Comparison of ENCODE assay signal across 24 cellular contexts in genomic region chr16:57016301-57016700, GRCh38. TPM values are rescaled to one million over a fixed set of nuclear protein-coding genes. Genes with fewer than 3 reads are reported as not detected.
DNase-seq lines count a peak whose midpoint lies in the region; ATAC-seq and TF ChIP-seq lines count a peak whose summit lies in the region.
"Had no signal": no experiment of that assay in that cellular context is flagged by ENCODE, and none has a peak within 500 bp of the region (broad histone marks: within the 10 kb centered on the region; RNA-seq: fewer than 3 reads in every experiment).

No MANE protein-coding gene starts in this region.

- H3K27ac ChIP-seq in breast epithelium (no peak overlapping the region), right cardiac atrium (ENCODE audit: low read length) (no peak overlapping the region)
- H3K27ac ChIP-seq: KMS-11, stomach, transverse colon, WERI-Rb-1 had no signal

- H3K9me3 ChIP-seq in breast epithelium (no peaks in the 10 kb centered on the region), right cardiac atrium (ENCODE audit: control insufficient read depth, low read length) (no peaks in the 10 kb centered on the region)
- H3K9me3 ChIP-seq: stomach, transverse colon had no signal

- WGBS in right cardiac atrium = 92% methylated on average over 6 of the region's 6 CpGs

- H3K36me3 ChIP-seq in breast epithelium = no peaks in the 10 kb centered on the region
- H3K36me3 ChIP-seq: WERI-Rb-1 had no signal

- peak overlapping the region; percentile 41 to 65 (median 48) for H3K4me3 Mint-ChIP-seq in T-cell
- H3K4me3 Mint-ChIP-seq in activated naive CD8-positive, alpha-beta T cell treated with anti-CD3 and anti-CD28 coated beads, Interleukin-2, amount 50 U/mL, for 24 hours = peak overlapping the region; percentile 27
- H3K4me3 Mint-ChIP-seq in stimulated activated effector memory CD8-positive, alpha-beta T cell treated with anti-CD3 and anti-CD28 coated beads, Interleukin-12 subunit alpha, Interleukin-12 subunit beta, amount 100 ng/mL, for 72 hours = no peak overlapping the region
- H3K4me3 Mint-ChIP-seq: dendritic cell treated with granulocyte-macrophage colony-stimulating factor and Interleukin-4, amounts not matched to agents 40 ng/mL and 50 ng/mL, for 4 days; mesothelial cell of epicardium; neural crest cell had no signal

- no peak for TF ChIP-seq POLR2A in breast epithelium (IDR thresholded peaks at IDR 0.05)

- peak; percentile 67 for DNase-seq in activated effector memory CD4-positive, alpha-beta T cell treated with anti-CD3 and anti-CD28 coated beads, Interleukin-2, amount 50 U/mL, for 16 hours
- no peak for DNase-seq in activated effector memory CD4-positive, alpha-beta T cell treated with Interleukin-2 at 50 U/mL for 16 hours
- DNase-seq in T-cell (no peak), HCEC 1CT (no peak), breast epithelium (ENCODE audit: low spot score in 2 of 2) (no peak), right cardiac atrium (no peak)
- DNase-seq in activated naive CD8-positive, alpha-beta T cell treated with anti-CD3 and anti-CD28 coated beads, Interleukin-2, amount 50 U/mL, for 24 hours = no peak
- no peak for DNase-seq in stimulated activated effector memory CD8-positive, alpha-beta T cell treated with anti-CD3 and anti-CD28 coated beads, Interleukin-12 subunit alpha, Interleukin-12 subunit beta, amount 100 ng/mL, for 72 hours (ENCODE audit: low spot score in 2 of 2)
- DNase-seq: DMS79 treated with DMSO at 0.1 percent for 48 hours, H7, heart left ventricle, NCI-H187 treated with DMSO at 0.1 percent for 48 hours, NCI-H2227 treated with DMSO at 0.1 percent for 48 hours, NCI-H774, posterior cingulate gyrus, Right ventricle myocardium superior, stomach, transverse colon, WERI-Rb-1 had no signal

- no peak for TF ChIP-seq CTCF in breast epithelium (IDR thresholded peaks at IDR 0.05)

- H3K27me3 ChIP-seq in breast epithelium (no peaks in the 10 kb centered on the region), right cardiac atrium (ENCODE audit: control insufficient read depth, insufficient read depth) (no peaks in the 10 kb centered on the region)
- H3K27me3 ChIP-seq: heart left ventricle, stomach, transverse colon had no signal

- H3K9me3 Mint-ChIP-seq in T-cell = no peaks in the 10 kb centered on the region
- H3K9me3 Mint-ChIP-seq in activated naive CD8-positive, alpha-beta T cell treated with anti-CD3 and anti-CD28 coated beads, Interleukin-2, amount 50 U/mL, for 24 hours = no peaks in the 10 kb centered on the region
- no peaks in the 10 kb centered on the region for H3K9me3 Mint-ChIP-seq in stimulated activated effector memory CD8-positive, alpha-beta T cell treated with anti-CD3 and anti-CD28 coated beads, Interleukin-12 subunit alpha, Interleukin-12 subunit beta, amount 100 ng/mL, for 72 hours
- H3K9me3 Mint-ChIP-seq: dendritic cell treated with granulocyte-macrophage colony-stimulating factor and Interleukin-4, amounts not matched to agents 40 ng/mL and 50 ng/mL, for 4 days; mesothelial cell of epicardium; neural crest cell had no signal

- H3K4me1 Mint-ChIP-seq in T-cell = peaks cover 87 to 93% (median 87%) of the 10 kb centered on the region in 3 donors
- H3K4me1 Mint-ChIP-seq in activated naive CD8-positive, alpha-beta T cell treated with anti-CD3 and anti-CD28 coated beads, Interleukin-2, amount 50 U/mL, for 24 hours = peaks cover 76% of the 10 kb centered on the region
- H3K4me1 Mint-ChIP-seq in stimulated activated effector memory CD8-positive, alpha-beta T cell treated with anti-CD3 and anti-CD28 coated beads, Interleukin-12 subunit alpha, Interleukin-12 subunit beta, amount 100 ng/mL, for 72 hours = peaks cover 75% of the 10 kb centered on the region
- H3K4me1 Mint-ChIP-seq: mesothelial cell of epicardium, neural crest cell had no signal

- ATAC-seq in T-cell (replicated peaks in 1 of 4) (peak; percentile 23 to 40 (median 31)), right cardiac atrium (no peak)
- ATAC-seq in activated naive CD8-positive, alpha-beta T cell treated with anti-CD3 and anti-CD28 coated beads, Interleukin-2, amount 50 U/mL, for 24 hours = no peak
- no peak for ATAC-seq in stimulated activated effector memory CD8-positive, alpha-beta T cell treated with anti-CD3 and anti-CD28 coated beads, Interleukin-12 subunit alpha, Interleukin-12 subunit beta, amount 100 ng/mL, for 72 hours
- ATAC-seq: heart left ventricle, left lobe of liver had no signal

- CTCF ChIA-PET in T-cell (lab: Charles Lee) = interaction anchor here in 1 of 2 donors (0.7 to 1.0 kb wide), 2 partner anchors 15 to 52 kb away, joined by 3 to 4 read pairs; no protein-coding TSS in a partner anchor

- intact Hi-C loops in breast epithelium (cut with DNase I; ENCODE audit: low total_unique reads) (no loop called here), right cardiac atrium (cut with DNase I) (no loop called here)

- peaks cover 54% of the 10 kb centered on the region for H3K36me3 Mint-ChIP-seq in T-cell
- peaks cover 44% of the 10 kb centered on the region for H3K36me3 Mint-ChIP-seq in activated naive CD8-positive, alpha-beta T cell treated with anti-CD3 and anti-CD28 coated beads, Interleukin-2, amount 50 U/mL, for 24 hours (ENCODE audit: low read depth)
- peaks cover 80% of the 10 kb centered on the region for H3K36me3 Mint-ChIP-seq in stimulated activated effector memory CD8-positive, alpha-beta T cell treated with anti-CD3 and anti-CD28 coated beads, Interleukin-12 subunit alpha, Interleukin-12 subunit beta, amount 100 ng/mL, for 72 hours
- H3K36me3 Mint-ChIP-seq: mesothelial cell of epicardium had no signal

- H3K27me3 Mint-ChIP-seq in T-cell = no peaks in the 10 kb centered on the region
- no peaks in the 10 kb centered on the region for H3K27me3 Mint-ChIP-seq in activated naive CD8-positive, alpha-beta T cell treated with anti-CD3 and anti-CD28 coated beads, Interleukin-2, amount 50 U/mL, for 24 hours
- H3K27me3 Mint-ChIP-seq: dendritic cell treated with granulocyte-macrophage colony-stimulating factor and Interleukin-4, amounts not matched to agents 40 ng/mL and 50 ng/mL, for 4 days had no signal

- no peak overlapping the region for H3K4me3 ChIP-seq in breast epithelium
- H3K4me3 ChIP-seq in right cardiac atrium (ENCODE audit: low read length) = no peak overlapping the region
- H3K4me3 ChIP-seq: heart left ventricle, stomach, transverse colon had no signal

- peak overlapping the region; percentile 98 for H3K27ac Mint-ChIP-seq in T-cell
- peak overlapping the region; percentile 86 for H3K27ac Mint-ChIP-seq in activated naive CD8-positive, alpha-beta T cell treated with anti-CD3 and anti-CD28 coated beads, Interleukin-2, amount 50 U/mL, for 24 hours
- H3K27ac Mint-ChIP-seq in stimulated activated effector memory CD8-positive, alpha-beta T cell treated with anti-CD3 and anti-CD28 coated beads, Interleukin-12 subunit alpha, Interleukin-12 subunit beta, amount 100 ng/mL, for 72 hours = peak overlapping the region; percentile 88
- H3K27ac Mint-ChIP-seq: dendritic cell treated with granulocyte-macrophage colony-stimulating factor and Interleukin-4, amounts not matched to agents 40 ng/mL and 50 ng/mL, for 4 days; mesothelial cell of epicardium had no signal

- POLR2A ChIA-PET in T-cell (lab: Charles Lee) = interaction anchor here (0.9 kb wide), 2 partner anchors 20 to 83 kb away, joined by 4 read pairs; no protein-coding TSS in a partner anchor

- H3K4me1 ChIP-seq in breast epithelium (no peaks in the 10 kb centered on the region), right cardiac atrium (ENCODE audit: control insufficient read depth, insufficient read depth, low read length) (no peaks in the 10 kb centered on the region)

RNA-seq across cellular contexts. Expression of gene NLRC5, which starts 26.9 kb away (rescaled TPM):
- total RNA-seq in T-cell (100 to 1,000 TPM; 390 to 711 (median 496) TPM), breast epithelium (10 to 100 TPM; 18.4 to 34.4 (median 24.1) TPM), right cardiac atrium (10 to 100 TPM in 2 of 4 donors, 1 to 10 TPM in 2; 7.9 to 25.0 (median 13.1) TPM)
- polyA plus RNA-seq in right cardiac atrium = 8.2 TPM

RNA-seq across cellular contexts. Expression of gene CETP, which starts 54.6 kb away (rescaled TPM):
- total RNA-seq in T-cell = under 1 TPM in 3 of 5 donors, not detected in 2; 0.18 to 0.25 (median 0.19) TPM
- under 1 TPM; 0.44 to 0.80 (median 0.66) TPM for total RNA-seq in breast epithelium
- total RNA-seq in right cardiac atrium = under 1 TPM in 2 of 4 donors, not detected in 2; 0.46 to 0.59 TPM
- 0.34 TPM for polyA plus RNA-seq in right cardiac atrium
- total RNA-seq: H7, neural crest cell had no signal

Comparison
In these comparisons a context has a peak if more than half of its experiments do, and no peak if none do; other contexts are left out.
1. ATAC-seq: peak in T-cell (4 of 4); none in activated naive CD8-positive, alpha-beta T cell treated with anti-CD3 and anti-CD28 coated beads, Interleukin-2, amount 50 U/mL, for 24 hours (single experiment), stimulated activated effector memory CD8-positive, alpha-beta T cell treated with anti-CD3 and anti-CD28 coated beads, Interleukin-12 subunit alpha, Interleukin-12 subunit beta, amount 100 ng/mL, for 72 hours (single experiment) and right cardiac atrium (0 of 2).
2. RNA of gene NLRC5, which starts 26.9 kb away (total RNA-seq): 390 to 711 TPM in T-cell; 18.4 to 34.4 TPM in breast epithelium and 7.9 to 25.0 TPM in right cardiac atrium; every median in the first group is over 10 times any median in the second.
3. Peak in every context shown above with its lines, with median percentiles within 50 percentile points of each other: H3K27ac Mint-ChIP-seq.